8 cellular contexts compared by ENCODE assay signal in the genomic region with DNA sequence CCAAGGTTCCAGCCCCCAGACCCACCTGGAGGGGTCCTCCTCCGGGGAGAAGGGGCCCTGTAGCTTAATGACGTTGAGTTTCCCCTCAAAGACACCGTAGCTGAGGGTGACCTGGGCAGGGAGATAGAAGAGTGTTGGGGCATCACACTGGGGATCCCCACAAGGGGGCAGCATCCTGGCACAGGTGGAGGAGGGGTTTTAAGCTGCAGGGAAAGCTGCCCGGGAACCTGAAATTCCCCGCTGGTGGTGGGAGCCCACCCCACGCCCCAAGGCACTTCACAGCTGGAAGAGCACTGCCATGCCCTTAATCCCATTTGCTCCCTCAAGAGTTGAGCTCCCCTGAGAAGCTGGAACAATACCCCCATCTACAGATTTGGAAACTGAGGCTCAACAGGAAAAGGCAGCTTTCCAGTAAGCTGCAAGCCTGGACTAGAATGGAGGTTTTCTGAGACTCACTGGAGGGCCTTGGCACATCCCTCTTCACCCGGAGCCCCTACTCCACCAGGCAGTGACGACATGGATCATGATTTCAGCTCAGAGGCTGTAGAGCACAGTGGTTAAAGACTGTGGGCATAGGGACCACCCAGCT. TPM values are rescaled to one million over a fixed set of nuclear protein-coding genes. Genes with fewer than 3 reads are reported as not detected.
A peak's percentile ranks its signal among the peaks of the same experiment; 100 is the strongest.
DNase-seq lines count a peak whose midpoint lies in the region; ATAC-seq and TF ChIP-seq lines count a peak whose summit lies in the region.

No MANE protein-coding gene starts in this region.

- H3K27ac Mint-ChIP-seq in CD8-positive, alpha-beta memory T cell, result peak overlapping the region in 6 of 8 donors; percentile 17 to 87 (median 54)

- peaks cover 4 to 88% (median 12%) of the 10 kb centered on the region in 3 donors for H3K36me3 Mint-ChIP-seq in CD8-positive, alpha-beta memory T cell

- H3K9me3 Mint-ChIP-seq in CD8-positive, alpha-beta memory T cell, result no peaks in the 10 kb centered on the region

- no peak overlapping the region for H3K4me3 Mint-ChIP-seq in CD8-positive, alpha-beta memory T cell

- WGBS in esophagus muscularis mucosa, result 31% methylated on average over 3 of the region's 8 CpGs

- peaks cover 8 to 16% (median 10%) of the 10 kb centered on the region in 3 donors for H3K4me1 Mint-ChIP-seq in CD8-positive, alpha-beta memory T cell

- H3K27me3 Mint-ChIP-seq in CD8-positive, alpha-beta memory T cell, result no peaks in the 10 kb centered on the region

- no peak for ATAC-seq in GM18505 (IDR thresholded peaks at IDR 0.05; ENCODE audit: unreplicated experiment)

- H3K4me3 ChIP-seq in CD8-positive, alpha-beta memory T cell (ENCODE audit: low read length), result no peak overlapping the region
- H3K4me3 ChIP-seq in esophagus muscularis mucosa, result no peak overlapping the region

- POLR2A ChIA-PET in CD8-positive, alpha-beta memory T cell (lab: Charles Lee), result interaction anchor here (0.6 to 1.2 kb wide), 2 partner anchors 12 to 397 kb away, joined by 3 to 5 read pairs; no protein-coding TSS in a partner anchor

- H3K9me3 ChIP-seq in CD8-positive, alpha-beta memory T cell (ENCODE audit: low read length), result no peaks in the 10 kb centered on the region
- H3K9me3 ChIP-seq in esophagus muscularis mucosa, result no peaks in the 10 kb centered on the region

- no peak for TF ChIP-seq POLR2A in esophagus muscularis mucosa (IDR thresholded peaks at IDR 0.05; ENCODE audit: low read depth)
- TF ChIP-seq POLR2A in GM18505 (IDR thresholded peaks at IDR 0.05; ENCODE audit: borderline replicate concordance, extremely low read depth, insufficient read depth, insufficient read length), result no peak

- intact Hi-C loops in esophagus muscularis mucosa (cut with DNase I), result no loop called here

- no peaks in the 10 kb centered on the region for H3K4me1 ChIP-seq in CD8-positive, alpha-beta memory T cell (ENCODE audit: insufficient read depth, low read length)
- no peaks in the 10 kb centered on the region for H3K4me1 ChIP-seq in esophagus muscularis mucosa

- no peaks in the 10 kb centered on the region for H3K27me3 ChIP-seq in CD8-positive, alpha-beta memory T cell (ENCODE audit: insufficient read depth, low read length, poor library complexity, severe bottlenecking)
- H3K27me3 ChIP-seq in esophagus muscularis mucosa, result peaks cover 0 to 93% (median 1%) of the 10 kb centered on the region in 4 donors

- no peak for TF ChIP-seq EP300 in esophagus muscularis mucosa (IDR thresholded peaks at IDR 0.05)

- CTCF ChIA-PET in CD8-positive, alpha-beta memory T cell (lab: Charles Lee), result interaction anchor here (0.8 to 4.1 kb wide), 17 partner anchors 8 to 273 kb away, joined by 3 to 71 read pairs (median 5); a partner anchor contains a TSS

- no peak overlapping the region for H3K27ac ChIP-seq in CD8-positive, alpha-beta memory T cell (ENCODE audit: low read depth, low read length)
- no peak overlapping the region for H3K27ac ChIP-seq in esophagus muscularis mucosa (replicated peaks in 1 of 4)

- peaks cover 21% of the 10 kb centered on the region for H3K36me3 ChIP-seq in CD8-positive, alpha-beta memory T cell (ENCODE audit: insufficient read depth, low read length)
- peaks cover 0 to 43% (median 6%) of the 10 kb centered on the region in 4 donors for H3K36me3 ChIP-seq in esophagus muscularis mucosa

- DNase-seq in CD8-positive, alpha-beta memory T cell, result peak; percentile 30 to 66 (median 37)
- DNase-seq in HPDE6-E6E7 (ENCODE audit: extremely low spot score), result peak; percentile 45
- peak; percentile 23 for DNase-seq in activated CD4-positive, alpha-beta T cell treated with anti-CD3 and anti-CD28 coated beads for 1 hour
- no peak for DNase-seq in esophagus muscularis mucosa (ENCODE audit: extremely low spot score)
- peak; percentile 28 for DNase-seq in stimulated activated CD4-positive, alpha-beta T cell treated with anti-CD3 and anti-CD28 coated beads, Interleukin-2, amount 100 ng/mL, for 4 hours (ENCODE audit: low read depth)
- no peak for DNase-seq in NK-92 treated with Interleukin-12 subunit alpha and Interleukin-12 subunit beta, amount 100 ng/mL, for 24 hours (lab: John Stamatoyannopoulos, UW)
- DNase-seq in GOT3 (lab: John Stamatoyannopoulos, UW), result no peak

- TF ChIP-seq CTCF in esophagus muscularis mucosa (IDR thresholded peaks at IDR 0.05), result peak in 2 of 3 experiments; percentile 7 to 22

RNA-seq across cellular contexts. Expression of a gene that starts 13.7 kb away (rescaled TPM):
- 100 to 1,000 TPM; 162 to 171 TPM for total RNA-seq in CD8-positive, alpha-beta memory T cell
- polyA plus RNA-seq in CD8-positive, alpha-beta memory T cell, result 323 TPM
- 10 to 100 TPM in 3 of 4 donors, 1 to 10 TPM in 1; 7.5 to 23.1 (median 18.5) TPM for total RNA-seq in esophagus muscularis mucosa

RNA-seq across cellular contexts. Expression of a gene that starts 45.2 kb away (rescaled TPM):
- under 1 TPM; 0.09 to 0.20 TPM for total RNA-seq in CD8-positive, alpha-beta memory T cell
- polyA plus RNA-seq in CD8-positive, alpha-beta memory T cell, result 0.02 TPM
- under 1 TPM in 2 of 4 donors, not detected in 2; 0.17 TPM for total RNA-seq in esophagus muscularis mucosa

RNA-seq across cellular contexts. Expression of a gene that starts 46.7 kb away (rescaled TPM):
- under 1 TPM; 0.29 to 0.31 TPM for total RNA-seq in CD8-positive, alpha-beta memory T cell
- 1.0 TPM for polyA plus RNA-seq in CD8-positive, alpha-beta memory T cell
- 10 to 100 TPM in 2 of 4 donors, 1 to 10 TPM in 2; 6.0 to 15.3 (median 8.8) TPM for total RNA-seq in esophagus muscularis mucosa

Comparison
In these comparisons a context has a peak if more than half of its experiments do, and no peak if none do; other contexts are left out.
1. DNase-seq: peak in CD8-positive, alpha-beta memory T cell (5 of 5), HPDE6-E6E7 (single experiment), activated CD4-positive, alpha-beta T cell treated with anti-CD3 and anti-CD28 coated beads for 1 hour (single experiment) and stimulated activated CD4-positive, alpha-beta T cell treated with anti-CD3 and anti-CD28 coated beads, Interleukin-2, amount 100 ng/mL, for 4 hours (single experiment); none in esophagus muscularis mucosa (single experiment), NK-92 treated with Interleukin-12 subunit alpha and Interleukin-12 subunit beta, amount 100 ng/mL, for 24 hours (single experiment) and GOT3 (single experiment).
2. RNA of a gene that starts 13.7 kb away (total RNA-seq): 162 to 171 TPM in CD8-positive, alpha-beta memory T cell; 7.5 to 23.1 TPM in esophagus muscularis mucosa; every median in the first group is over 4 times any median in the second.
3. RNA of a gene that starts 46.7 kb away (total RNA-seq): 6.0 to 15.3 TPM in esophagus muscularis mucosa; 0.29 to 0.31 TPM in CD8-positive, alpha-beta memory T cell; every median in the first group is over 4 times any median in the second.